Comparison of ENCODE assay signal across 10 cellular contexts in genomic region chr10:109899578-109900355, GRCh38. TPM values are rescaled to one million over a fixed set of nuclear protein-coding genes. Genes with fewer than 3 reads are reported as not detected.
A peak's percentile ranks its signal among the peaks of the same experiment; 100 is the strongest.
DNase-seq lines count a peak whose midpoint lies in the region; ATAC-seq and TF ChIP-seq lines count a peak whose summit lies in the region.
"Had no signal": no experiment of that assay in that cellular context is flagged by ENCODE, and none has a peak within 500 bp of the region (broad histone marks: within the 10 kb centered on the region; RNA-seq: fewer than 3 reads in every experiment).

No MANE protein-coding gene starts in this region.

- peaks cover 59% of the 10 kb centered on the region for H3K36me3 Mint-ChIP-seq in activated CD4-positive, alpha-beta T cell treated with anti-CD3 and anti-CD28 coated beads for 36 hours (ENCODE audit: low read depth)

- WGBS in thyroid gland, 2 donors, result 80 to 83% methylated on average over 8 of the region's 8 CpGs

- H3K4me1 ChIP-seq in duodenal mucosa (ENCODE audit: control insufficient read depth in 1 of 2, insufficient read depth in 2 of 2, low read length in 2 of 2) (peaks cover 51 to 58% of the 10 kb centered on the region in 2 donors), thyroid gland (peaks cover 51 to 72% of the 10 kb centered on the region in 2 donors)

- no peaks in the 10 kb centered on the region for H3K27me3 ChIP-seq in duodenal mucosa (ENCODE audit: control insufficient read depth in 1 of 2, insufficient read depth in 2 of 2, low read length in 2 of 2)
- no peaks in the 10 kb centered on the region for H3K27me3 ChIP-seq in thyroid gland

- H3K4me3 Mint-ChIP-seq in activated CD4-positive, alpha-beta T cell treated with anti-CD3 and anti-CD28 coated beads for 36 hours, result no peak overlapping the region

- no peaks in the 10 kb centered on the region for H3K9me3 Mint-ChIP-seq in activated CD4-positive, alpha-beta T cell treated with anti-CD3 and anti-CD28 coated beads for 36 hours (ENCODE audit: low read depth)

- ATAC-seq in activated CD4-positive, alpha-beta T cell treated with anti-CD3 and anti-CD28 coated beads for 36 hours, result no peak

- POLR2A ChIA-PET in activated CD4-positive, alpha-beta T cell treated with anti-CD3 and anti-CD28 coated beads for 36 hours (lab: Charles Lee), result interaction anchor here (0.6 kb wide), 1 partner anchor 22 kb away, joined by 4 read pairs; no protein-coding TSS in a partner anchor

- no peak for TF ChIP-seq POLR2A in thyroid gland (IDR thresholded peaks at IDR 0.05)

- H3K9me3 ChIP-seq in duodenal mucosa (ENCODE audit: control insufficient read depth in 1 of 2, low read length in 2 of 2) (no peaks in the 10 kb centered on the region), thyroid gland (no peaks in the 10 kb centered on the region)

- peak overlapping the region; percentile 22 for H3K27ac Mint-ChIP-seq in activated CD4-positive, alpha-beta T cell treated with anti-CD3 and anti-CD28 coated beads for 36 hours

- H3K36me3 ChIP-seq in duodenal mucosa (ENCODE audit: control insufficient read depth in 1 of 2, insufficient read depth in 2 of 2, low read length in 2 of 2) (peaks cover 0 to 7% of the 10 kb centered on the region in 2 donors), thyroid gland (no peaks in the 10 kb centered on the region)

- no peaks in the 10 kb centered on the region for H3K27me3 Mint-ChIP-seq in activated CD4-positive, alpha-beta T cell treated with anti-CD3 and anti-CD28 coated beads for 36 hours

- peak overlapping the region; percentile 46 for H3K27ac ChIP-seq in duodenal mucosa (ENCODE audit: low read depth, low read length)
- peak overlapping the region; percentile 63 to 87 (median 79) for H3K27ac ChIP-seq in thyroid gland
- H3K27ac ChIP-seq: epithelial cell of prostate had no signal

- no peak for DNase-seq in activated CD4-positive, alpha-beta T cell treated with anti-CD3 and anti-CD28 coated beads for 36 hours
- DNase-seq in activated CD4-positive, alpha-beta T cell treated with anti-CD3 and anti-CD28 coated beads, Interleukin-2, amount 50 U/mL, for 48 hours, result no peak
- DNase-seq in mucosa of gallbladder (ENCODE audit: low spot score), result peak; percentile 51
- no peak for DNase-seq in thyroid gland
- DNase-seq in hepatic stellate cell (ENCODE audit: low spot score), result no peak
- no peak for DNase-seq in H4 (ENCODE audit: low spot score)
- no peak for DNase-seq in SW 1271 (lab: John Stamatoyannopoulos, UW)
- DNase-seq: 8988T had no signal

- H3K4me1 Mint-ChIP-seq in activated CD4-positive, alpha-beta T cell treated with anti-CD3 and anti-CD28 coated beads for 36 hours, result peaks cover 62% of the 10 kb centered on the region

- H3K4me3 ChIP-seq in duodenal mucosa (ENCODE audit: low read depth in 1 of 2, low read length in 2 of 2) (no peak overlapping the region), thyroid gland (replicated peaks in 1 of 3) (no peak overlapping the region)

- TF ChIP-seq CTCF in thyroid gland (IDR thresholded peaks at IDR 0.05), result no peak

- no peak overlapping the region for H3K9ac ChIP-seq in duodenal mucosa (ENCODE audit: low read depth in 1 of 2, low read length in 2 of 2)

- intact Hi-C loops in activated CD4-positive, alpha-beta T cell treated with anti-CD3 and anti-CD28 coated beads for 36 hours (cut with DNase I, micrococcal nuclease), result no loop called here
- intact Hi-C loops in thyroid gland (cut with DNase I), result loop anchor here (10.0 kb wide), 1 partner anchor 65 kb away; no protein-coding TSS in a partner anchor

- CTCF ChIA-PET in activated CD4-positive, alpha-beta T cell treated with anti-CD3 and anti-CD28 coated beads for 36 hours (lab: Charles Lee), result interaction anchor here (0.6 to 1.7 kb wide), 5 partner anchors 10 to 200 kb away, joined by 3 to 6 read pairs (median 3); no protein-coding TSS in a partner anchor

RNA-seq across cellular contexts. Expression of gene XPNPEP1, which starts 23.5 kb away (rescaled TPM):
- 10 to 100 TPM; 85.4 to 91.2 TPM for total RNA-seq in activated CD4-positive, alpha-beta T cell treated with anti-CD3 and anti-CD28 coated beads for 36 hours
- total RNA-seq in mucosa of gallbladder (86.4 TPM), thyroid gland (10 to 100 TPM; 72.7 to 89.0 (median 84.0) TPM)
- 90.9 and 123 TPM in 2 replicates for total RNA-seq in H4 (2014; rRNA removed; shearing (Covaris generic))
